Comparison of ENCODE assay signal across 8 cellular contexts in the genomic region with DNA sequence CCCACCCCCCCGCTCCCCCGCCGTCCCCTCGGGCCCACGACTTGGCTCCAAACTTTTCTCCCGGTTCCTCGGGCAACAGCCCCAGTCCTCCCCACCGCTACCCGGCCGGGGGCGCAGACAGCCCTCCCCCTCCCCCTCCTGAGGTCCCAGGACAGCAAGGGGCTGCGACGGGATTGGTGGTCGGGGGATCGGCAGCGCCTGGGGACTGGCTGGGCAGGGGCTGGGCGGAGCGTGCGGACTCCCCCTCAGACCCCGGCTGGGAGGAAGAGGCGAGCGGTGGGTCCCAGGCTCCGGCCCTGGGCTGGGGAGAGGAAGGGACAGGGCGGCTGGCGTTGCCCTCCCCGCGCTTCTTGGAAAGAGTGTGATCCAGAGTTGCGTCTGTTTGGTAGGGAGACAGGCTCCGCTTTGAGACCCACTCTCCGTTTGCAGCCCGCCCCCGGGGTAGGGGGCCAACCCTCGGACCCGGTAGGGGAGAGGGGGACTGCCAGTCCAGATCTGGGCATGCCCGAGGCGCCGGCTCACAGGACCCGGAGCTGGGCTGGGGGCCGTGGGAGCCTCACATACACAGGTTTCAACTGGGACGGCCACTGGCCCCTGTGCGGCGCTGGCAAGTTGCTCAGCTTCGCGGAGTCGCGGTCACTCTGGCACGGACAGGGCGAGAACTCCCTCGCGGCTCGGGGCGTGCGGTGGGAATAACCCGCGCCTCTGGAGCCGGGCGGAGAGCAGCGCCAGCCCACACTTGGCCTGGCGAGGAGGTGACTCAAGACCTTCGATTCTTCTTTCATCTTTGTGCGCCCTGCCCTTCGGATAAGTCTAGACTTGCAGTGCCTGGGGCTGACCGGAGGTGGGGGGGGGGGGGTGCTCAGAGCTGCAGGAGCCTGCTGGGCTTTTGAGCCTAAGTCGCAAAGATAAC. TPM values are rescaled to one million over a fixed set of nuclear protein-coding genes. Genes with fewer than 3 reads are reported as not detected.
DNase-seq lines count a peak whose midpoint lies in the region; ATAC-seq and TF ChIP-seq lines count a peak whose summit lies in the region.

No MANE protein-coding gene starts in this region.

- peak in 2 of 3 donors; percentile 43 to 57 for TF ChIP-seq POLR2A in body of pancreas (IDR thresholded peaks at IDR 0.05)

- H3K36me3 ChIP-seq in body of pancreas (replicated peaks in 1 of 2; ENCODE audit: insufficient read depth in 1 of 2, low read depth in 2 of 2), result no peaks in the 10 kb centered on the region

- WGBS in body of pancreas, 2 donors, result 4 to 17% methylated on average over 1 to 63 of the region's 64 CpGs

- intact Hi-C loops in Calu3 (cut with micrococcal nuclease; ENCODE audit: unreplicated experiment), result no loop called here
- intact Hi-C loops in body of pancreas (cut with DNase I), result no loop called here

- H3K9me3 ChIP-seq in body of pancreas, result no peaks in the 10 kb centered on the region

- peak overlapping the region; percentile 74 to 78 (median 78) for H3K27ac ChIP-seq in body of pancreas

- CTCF ChIA-PET in Calu3 (lab: Charles Lee), result no interaction called here

- no peaks in the 10 kb centered on the region for H3K27me3 Mint-ChIP-seq in Calu3 (ENCODE audit: unreplicated experiment)
- peaks cover 61% of the 10 kb centered on the region for H3K27me3 Mint-ChIP-seq in stimulated activated naive CD8-positive, alpha-beta T cell treated with anti-CD3 and anti-CD28 coated beads, Interleukin-15, amount 100 ng/mL, for 72 hours

- H3K27ac Mint-ChIP-seq in Calu3 (ENCODE audit: unreplicated experiment), result peak overlapping the region; percentile 50
- no peak overlapping the region for H3K27ac Mint-ChIP-seq in stimulated activated naive CD8-positive, alpha-beta T cell treated with anti-CD3 and anti-CD28 coated beads, Interleukin-15, amount 100 ng/mL, for 72 hours

- H3K36me3 Mint-ChIP-seq in Calu3 (ENCODE audit: insufficient read depth, unreplicated experiment), result peaks cover 52% of the 10 kb centered on the region

- DNase-seq in Calu3 (peak; percentile 52), LoVo (ENCODE audit: low spot score) (peak; percentile 69), body of pancreas (peak; percentile 35 to 69 (median 61)), iPS-NIHi7 (ENCODE audit: extremely low spot score) (peak; percentile 96), UCSD-AML1 (lab: John Stamatoyannopoulos, UW; ENCODE audit: unreplicated experiment) (no peak), NCI-H2029 (lab: John Stamatoyannopoulos, UW) (no peak)
- no peak for DNase-seq in stimulated activated naive CD8-positive, alpha-beta T cell treated with anti-CD3 and anti-CD28 coated beads, Interleukin-15, amount 100 ng/mL, for 72 hours

- H3K4me3 Mint-ChIP-seq in Calu3 (ENCODE audit: low read depth, unreplicated experiment), result peak overlapping the region; percentile 84
- peak overlapping the region; percentile 36 to 71 for H3K4me3 Mint-ChIP-seq in stimulated activated naive CD8-positive, alpha-beta T cell treated with anti-CD3 and anti-CD28 coated beads, Interleukin-15, amount 100 ng/mL, for 72 hours

- no peaks in the 10 kb centered on the region for H3K9me3 Mint-ChIP-seq in Calu3 (ENCODE audit: low read depth, unreplicated experiment)
- H3K9me3 Mint-ChIP-seq in stimulated activated naive CD8-positive, alpha-beta T cell treated with anti-CD3 and anti-CD28 coated beads, Interleukin-15, amount 100 ng/mL, for 72 hours, result no peaks in the 10 kb centered on the region

- no peak for TF ChIP-seq CTCF in Calu3 (IDR thresholded peaks at IDR 0.05; ENCODE audit: unreplicated experiment)
- TF ChIP-seq CTCF in body of pancreas (IDR thresholded peaks at IDR 0.05), result peak in 1 of 7 experiments; percentile 5

- H3K4me1 Mint-ChIP-seq in Calu3 (ENCODE audit: low read depth, unreplicated experiment), result peaks cover 66% of the 10 kb centered on the region
- peaks cover 47% of the 10 kb centered on the region for H3K4me1 Mint-ChIP-seq in stimulated activated naive CD8-positive, alpha-beta T cell treated with anti-CD3 and anti-CD28 coated beads, Interleukin-15, amount 100 ng/mL, for 72 hours

- ATAC-seq in body of pancreas, result peak; percentile 28
- ATAC-seq in stimulated activated naive CD8-positive, alpha-beta T cell treated with anti-CD3 and anti-CD28 coated beads, Interleukin-15, amount 100 ng/mL, for 72 hours, result no peak
- no peak for ATAC-seq in HG03439 (IDR thresholded peaks at IDR 0.05; ENCODE audit: unreplicated experiment)

- peak overlapping the region; percentile 65 to 84 for H3K4me3 ChIP-seq in body of pancreas

- BruUV-seq in Calu3 (replicated peaks; lab: Mats Ljungman, UMichigan), result no TSS peak

- no peaks in the 10 kb centered on the region for H3K27me3 ChIP-seq in body of pancreas

- peaks cover 61% of the 10 kb centered on the region for H3K4me1 ChIP-seq in body of pancreas

RNA-seq across cellular contexts. Expression of a gene that starts 1.0 kb away (rescaled TPM):
- 49.0 and 56.1 TPM in 2 replicates for total RNA-seq in Calu3 (2022)
- total RNA-seq in body of pancreas, result 10 to 100 TPM; 32.7 to 51.7 TPM

Comparison
In these comparisons a context has a peak if more than half of its experiments do, and no peak if none do; other contexts are left out.
1. DNase-seq: peak in Calu3 (single experiment), LoVo (single experiment), body of pancreas (4 of 4) and iPS-NIHi7 (single experiment); none in stimulated activated naive CD8-positive, alpha-beta T cell treated with anti-CD3 and anti-CD28 coated beads, Interleukin-15, amount 100 ng/mL, for 72 hours (0 of 2), UCSD-AML1 (single experiment) and NCI-H2029 (single experiment).